ENCODE assay signal across 20 cellular contexts in genomic region chr12:34390171-34390841, GRCh38.
DNase-seq lines count a peak whose midpoint lies in the region; ATAC-seq, FAIRE-seq and TF ChIP-seq lines count a peak whose summit lies in the region.
"Had no signal": no experiment of that assay in that cellular context is flagged by ENCODE, and none has a peak within 500 bp of the region (broad histone marks: within the 10 kb centered on the region; RNA-seq: fewer than 3 reads in every experiment).

No MANE protein-coding gene starts in this region.

- H3K27ac ChIP-seq in left ventricle myocardium inferior (replicated peaks) (no peak overlapping the region), K562 (ENCODE audit: extremely low read depth, low read depth, low read length) (no peak overlapping the region), lower lobe of right lung (no peak overlapping the region), suprapubic skin (no peak overlapping the region)
- H3K27ac ChIP-seq: A549; BLaER1 treated with 17β-estradiol and CSF1 and Interleukin-3, amounts not matched to agents 10 nM and 100 nM had no signal

- 2% methylated on average over 14 of the region's 17 CpGs for whole genome bisulfite sequencing in K562 (ENCODE audit: insufficient coverage, low coverage, missing lambda C conversion rate)
- WGBS in suprapubic skin = 79% methylated on average over 17 of the region's 17 CpGs

- no peaks in the 10 kb centered on the region for H4K20me1 ChIP-seq in K562 (replicated peaks; ENCODE audit: control insufficient read depth, insufficient read depth, low read length)
- H4K20me1 ChIP-seq: BLaER1 treated with 17β-estradiol and CSF1 and Interleukin-3, amounts not matched to agents 10 nM and 100 nM had no signal

- H3K9ac ChIP-seq in K562 (ENCODE audit: insufficient read depth in 1 of 2, low read depth in 2 of 2, low read length in 2 of 2) = no peak overlapping the region
- H3K9ac ChIP-seq: BLaER1 treated with 17β-estradiol and CSF1 and Interleukin-3, amounts not matched to agents 10 nM and 100 nM had no signal

- TF ChIP-seq RAD21 in K562 (CRISPR knock-in tag; conservative IDR thresholded peaks at IDR 0.05 in 1 of 2, IDR thresholded peaks at IDR 0.05 in 1 of 2) = no peak

- POLR2A ChIA-PET in K562 (lab: Yijun Ruan, JAX) = no interaction called here

- no peaks in the 10 kb centered on the region for H3K36me3 ChIP-seq in left ventricle myocardium inferior
- H3K36me3 ChIP-seq in K562 (ENCODE audit: control insufficient read depth, insufficient read depth, low read length) = no peaks in the 10 kb centered on the region
- no peaks in the 10 kb centered on the region for H3K36me3 ChIP-seq in lower lobe of right lung
- H3K36me3 ChIP-seq in suprapubic skin = no peaks in the 10 kb centered on the region
- H3K36me3 ChIP-seq: BLaER1 treated with 17β-estradiol and CSF1 and Interleukin-3, amounts not matched to agents 10 nM and 100 nM had no signal

- FAIRE-seq in K562 (lab: Jason Lieb, UNC) = no peak
- FAIRE-seq: A549, GM12878, GM18507 had no signal

- H3K4me3 ChIP-seq in left ventricle myocardium inferior (no peak overlapping the region), K562 (no peak overlapping the region), lower lobe of right lung (no peak overlapping the region), suprapubic skin (no peak overlapping the region)
- H3K4me3 ChIP-seq: A549; BLaER1 treated with 17β-estradiol and CSF1 and Interleukin-3, amounts not matched to agents 10 nM and 100 nM; GM12878 had no signal

- ATAC-seq in K562 (no peak), lower lobe of right lung (no peak), HG02970 (IDR thresholded peaks at IDR 0.05; ENCODE audit: low FRiP score, unreplicated experiment) (no peak)
- ATAC-seq: A549, GM12878 had no signal

- in situ Hi-C loops in K562 (cut with MboI) = no loop called here

- peak; percentile 74 for DNase-seq in cardiac septum (ENCODE audit: low spot score)
- DNase-seq in left ventricle myocardium inferior = no peak
- DNase-seq in K562 (ENCODE audit: extremely low read depth in 1 of 4, low spot score in 3 of 4) = no peak
- peak; percentile 17 for DNase-seq in lower lobe of right lung
- peak; percentile 48 to 72 for DNase-seq in suprapubic skin (ENCODE audit: low spot score in 2 of 2)
- DNase-seq in DMS 273 (lab: John Stamatoyannopoulos, UW; ENCODE audit: unreplicated experiment) = no peak
- no peak for DNase-seq in activated CD8-positive, alpha-beta memory T cell treated with anti-CD3 and anti-CD28 coated beads for 24 hours
- DNase-seq: GDM1, GOT3, KBM-7, NCI-H1436, NCI-H2029, NCI-H2171 treated with DMSO at 0.1 percent for 48 hours, NCI-H446 treated with DMSO at 0.1 percent for 48 hours, NCI-H748 treated with DMSO at 0.1 percent for 48 hours had no signal

- TF ChIP-seq EP300 in K562 (IDR thresholded peaks at IDR 0.05; ENCODE audit: low read length) = no peak
- no peak for TF ChIP-seq EP300 in suprapubic skin (IDR thresholded peaks at IDR 0.05)

- peak overlapping the region; percentile 55; the same call in 1 of the 2 replicates for H2AFZ ChIP-seq in K562 (ENCODE audit: low read depth, low read length)

- TF ChIP-seq POLR2A in K562 (conservative IDR thresholded peaks at IDR 0.05) (no peak), suprapubic skin (IDR thresholded peaks at IDR 0.05) (no peak)

- H3K9me3 ChIP-seq in left ventricle myocardium inferior (replicated peaks) = peaks cover 59% of the 10 kb centered on the region
- no peaks in the 10 kb centered on the region for H3K9me3 ChIP-seq in K562 (replicated peaks; ENCODE audit: control insufficient read depth, insufficient read depth, low read depth, low read length)
- peaks cover 9% of the 10 kb centered on the region for H3K9me3 ChIP-seq in lower lobe of right lung
- H3K9me3 ChIP-seq in suprapubic skin = peaks cover 42% of the 10 kb centered on the region
- H3K9me3 ChIP-seq: A549 had no signal

- H3K79me2 ChIP-seq in K562 (ENCODE audit: control insufficient read depth, insufficient read depth, low read length) = no peaks in the 10 kb centered on the region

- H3K4me2 ChIP-seq in K562 (ENCODE audit: insufficient read depth, low read length) = no peak overlapping the region
- H3K4me2 ChIP-seq: A549; BLaER1 treated with 17β-estradiol and CSF1 and Interleukin-3, amounts not matched to agents 10 nM and 100 nM had no signal

- CTCF ChIA-PET in K562 (lab: Yijun Ruan, JAX; ENCODE audit: low intra/inter-chr PET ratio) = no interaction called here

- no TSS peak for BruUV-seq in K562 (replicated peaks; lab: Mats Ljungman, UMichigan)

- intact Hi-C loops in cardiac septum (cut with DNase I) = no loop called here
- intact Hi-C loops in left ventricle myocardium inferior (cut with micrococcal nuclease) = no loop called here
- intact Hi-C loops in K562 (cut with micrococcal nuclease) = no loop called here
- intact Hi-C loops in lower lobe of right lung (cut with DNase I) = no loop called here

- no peaks in the 10 kb centered on the region for H3K9me1 ChIP-seq in K562 (ENCODE audit: control insufficient read depth, insufficient read depth, low read length)

- H3K27me3 ChIP-seq in left ventricle myocardium inferior (ENCODE audit: low read depth) (peaks cover 60% of the 10 kb centered on the region), K562 (ENCODE audit: control insufficient read depth in 2 of 2, insufficient read depth in 2 of 2, low read length in 2 of 2) (peaks cover 0 to 70% of the 10 kb centered on the region in 2 experiments; a peak in 2 of 5 replicates), lower lobe of right lung (ENCODE audit: low read depth) (peaks cover 9% of the 10 kb centered on the region), suprapubic skin (peaks cover 8% of the 10 kb centered on the region)

- H3K4me1 ChIP-seq in left ventricle myocardium inferior = no peaks in the 10 kb centered on the region
- peaks cover 0 to 10% of the 10 kb centered on the region in 2 experiments; a peak in 3 of 5 replicates for H3K4me1 ChIP-seq in K562 (replicated peaks in 1 of 2; ENCODE audit: control insufficient read depth in 2 of 2, insufficient read depth in 2 of 2, low read length in 2 of 2)
- H3K4me1 ChIP-seq in lower lobe of right lung = no peaks in the 10 kb centered on the region
- no peaks in the 10 kb centered on the region for H3K4me1 ChIP-seq in suprapubic skin
- H3K4me1 ChIP-seq: A549 had no signal

- TF ChIP-seq CTCF in left ventricle myocardium inferior (IDR thresholded peaks at IDR 0.05; ENCODE audit: borderline replicate concordance) (no peak), K562 (IDR thresholded peaks at IDR 0.05 in 2 of 3, conservative IDR thresholded peaks at IDR 0.05 in 1 of 3; ENCODE audit: insufficient read depth in 2 of 3, low read depth in 1 of 3, low read length in 3 of 3) (no peak), lower lobe of right lung (IDR thresholded peaks at IDR 0.05) (no peak), suprapubic skin (IDR thresholded peaks at IDR 0.05) (no peak)

TF ChIP-seq in K562, 482 proteins besides CTCF, POLR2A, EP300 and RAD21 (continues in another document):
- TF ChIP-seq PHF21A (IDR thresholded peaks at IDR 0.05; ENCODE audit: borderline replicate concordance, low read depth) (no peak), FOXJ3 (CRISPR knock-in tag; IDR thresholded peaks at IDR 0.05) (no peak), L3MBTL2 (IDR thresholded peaks at IDR 0.05) (no peak), ETV1 (tag; conservative IDR thresholded peaks at IDR 0.05; ENCODE audit: low read depth) (no peak), ATF3 (IDR thresholded peaks at IDR 0.05) (no peak), ATF3 (CRISPR knock-in tag; conservative IDR thresholded peaks at IDR 0.05) (no peak), SRF (CRISPR knock-in tag; IDR thresholded peaks at IDR 0.05) (no peak), ZBTB11 (CRISPR knock-in tag; IDR thresholded peaks at IDR 0.05) (no peak), C11orf30 (IDR thresholded peaks at IDR 0.05; ENCODE audit: low read depth) (no peak), MAFF (IDR thresholded peaks at IDR 0.05; ENCODE audit: low read length) (no peak), ZBTB26 (CRISPR knock-in tag; IDR thresholded peaks at IDR 0.05) (no peak)

Comparison
In these comparisons a context has a peak if more than half of its experiments do, and no peak if none do; other contexts are left out.
1. DNase-seq: peak in cardiac septum (single experiment), lower lobe of right lung (single experiment) and suprapubic skin (2 of 2); none in left ventricle myocardium inferior (single experiment), K562 (0 of 4), DMS 273 (single experiment) and activated CD8-positive, alpha-beta memory T cell treated with anti-CD3 and anti-CD28 coated beads for 24 hours (single experiment).